ENCODE assay signal across 17 cellular contexts in genomic region chr4:78361621-78362120, GRCh38.
DNase-seq lines count a peak whose midpoint lies in the region; ATAC-seq and TF ChIP-seq lines count a peak whose summit lies in the region.
"Had no signal": no experiment of that assay in that cellular context is flagged by ENCODE, and none has a peak within 500 bp of the region (broad histone marks: within the 10 kb centered on the region; RNA-seq: fewer than 3 reads in every experiment).

No MANE protein-coding gene starts in this region.

- H3K18ac ChIP-seq in H9 (ENCODE audit: insufficient read length, low read depth, low read length) = peak overlapping the region; percentile 34

- H4K8ac ChIP-seq in H9 (replicated peaks; ENCODE audit: insufficient read length, low read depth, low read length) = no peak overlapping the region

- no peak overlapping the region for H3K4me3 Mint-ChIP-seq in H9
- H3K4me3 Mint-ChIP-seq in stimulated activated effector memory CD8-positive, alpha-beta T cell treated with anti-CD3 and anti-CD28 coated beads, Interleukin-12 subunit alpha, Interleukin-12 subunit beta, amount 100 ng/mL, for 72 hours = no peak overlapping the region

- no peak overlapping the region for H3K9ac ChIP-seq in H9 (ENCODE audit: extremely low read depth, insufficient read length, low read length)
- peak overlapping the region; percentile 26; the same call in 1 of the 2 replicates for H3K9ac ChIP-seq in iPS-20b (ENCODE audit: low read depth, low read length)

- peaks cover 50 to 55% of the 10 kb centered on the region in 2 experiments for H3K4me1 Mint-ChIP-seq in H9
- H3K4me1 Mint-ChIP-seq in stimulated activated effector memory CD8-positive, alpha-beta T cell treated with anti-CD3 and anti-CD28 coated beads, Interleukin-12 subunit alpha, Interleukin-12 subunit beta, amount 100 ng/mL, for 72 hours = no peaks in the 10 kb centered on the region

- H3K27me3 ChIP-seq in H9 (ENCODE audit: insufficient read depth, low read length) (no peaks in the 10 kb centered on the region), iPS-20b (ENCODE audit: insufficient read depth, low read length) (no peaks in the 10 kb centered on the region)

- H3K27ac ChIP-seq in H9 (ENCODE audit: insufficient read length, low read depth, low read length) (no peak overlapping the region), iPS-20b (ENCODE audit: low read length) (peak overlapping the region; percentile 31)
- H3K27ac ChIP-seq: RWPE1 had no signal

- no peak overlapping the region for H3K14ac ChIP-seq in H9 (ENCODE audit: insufficient read depth, low read length)

- H3K4me3 ChIP-seq in iPS-20b (ENCODE audit: low read length) = 0 out of 2 replicates have a peak overlapping the region, but pooled peaks have one; percentile 26

- H3K9me3 Mint-ChIP-seq in H9 = no peaks in the 10 kb centered on the region
- no peaks in the 10 kb centered on the region for H3K9me3 Mint-ChIP-seq in stimulated activated effector memory CD8-positive, alpha-beta T cell treated with anti-CD3 and anti-CD28 coated beads, Interleukin-12 subunit alpha, Interleukin-12 subunit beta, amount 100 ng/mL, for 72 hours

- H2AK5ac ChIP-seq in H9 (ENCODE audit: insufficient read length, low read length) = no peak overlapping the region

- H2BK5ac ChIP-seq in H9 (ENCODE audit: insufficient read length, low read length) = no peak overlapping the region

- H3K23me2 ChIP-seq in H9 (ENCODE audit: insufficient read length, low read depth, low read length, poor library complexity, severe bottlenecking) = no peaks in the 10 kb centered on the region

- H3K79me2 ChIP-seq in H9 (ENCODE audit: insufficient read depth, low read length) = no peaks in the 10 kb centered on the region

- H3K9me3 ChIP-seq in H9 (ENCODE audit: control insufficient read depth, low read depth, low read length) (no peaks in the 10 kb centered on the region), iPS-20b (ENCODE audit: insufficient read depth, low read depth, low read length) (no peaks in the 10 kb centered on the region)

- H3K56ac ChIP-seq in H9 (ENCODE audit: insufficient read length, low read depth, low read length) = no peak overlapping the region

- H3K36me3 ChIP-seq in iPS-20b (ENCODE audit: insufficient read depth, low read depth, low read length) = peaks cover 33% of the 10 kb centered on the region

- DNase-seq in COLO829 (ENCODE audit: low spot score) = peak; percentile 24
- no peak for DNase-seq in H9
- DNase-seq in NCI-H69 (lab: John Stamatoyannopoulos, UW) = peak; percentile 21
- DNase-seq in stimulated activated CD4-positive, alpha-beta T cell treated with anti-CD3 and anti-CD28 coated beads, Interleukin-4, amount 100 ng/mL, for 1 hour = no peak
- no peak for DNase-seq in cerebellum (ENCODE audit: low spot score)
- DNase-seq in stimulated activated effector memory CD8-positive, alpha-beta T cell treated with anti-CD3 and anti-CD28 coated beads, Interleukin-12 subunit alpha, Interleukin-12 subunit beta, amount 100 ng/mL, for 72 hours (ENCODE audit: low spot score in 2 of 2) = no peak
- DNase-seq: DMS53, GOT3, KBM-7, MV-4-11, NCI-H446 treated with DMSO at 0.1 percent for 48 hours, NCI-H526, SHP77 had no signal

- no peak overlapping the region for H2BK120ac ChIP-seq in H9 (ENCODE audit: low read depth, low read length, poor library complexity, severe bottlenecking)

- H3K27ac Mint-ChIP-seq in H9 = peak overlapping the region; percentile 2 to 79 (median 46); a peak in 6 of 7 replicates
- H3K27ac Mint-ChIP-seq in stimulated activated effector memory CD8-positive, alpha-beta T cell treated with anti-CD3 and anti-CD28 coated beads, Interleukin-12 subunit alpha, Interleukin-12 subunit beta, amount 100 ng/mL, for 72 hours = no peak overlapping the region

- peaks cover 18 to 36% (median 22%) of the 10 kb centered on the region in 3 experiments; a peak in 6 of 7 replicates for H3K36me3 Mint-ChIP-seq in H9 (ENCODE audit: insufficient read depth in 1 of 3, low read depth in 3 of 3)
- no peaks in the 10 kb centered on the region for H3K36me3 Mint-ChIP-seq in stimulated activated effector memory CD8-positive, alpha-beta T cell treated with anti-CD3 and anti-CD28 coated beads, Interleukin-12 subunit alpha, Interleukin-12 subunit beta, amount 100 ng/mL, for 72 hours

- H3K23ac ChIP-seq in H9 (ENCODE audit: insufficient read length, low read depth, low read length) = no peak overlapping the region

- H3K27me3 Mint-ChIP-seq in H9 (ENCODE audit: low read depth) = no peaks in the 10 kb centered on the region

- H3T11ph ChIP-seq in H9 (ENCODE audit: low read length) = no peak overlapping the region

- no peak overlapping the region for H2AFZ ChIP-seq in H9 (ENCODE audit: low read length)

- no peak overlapping the region for H2BK15ac ChIP-seq in H9 (ENCODE audit: low read depth, low read length)

- TF ChIP-seq CTCF in H9 (conservative IDR thresholded peaks at IDR 0.05) = no peak

- no peak overlapping the region for H4K91ac ChIP-seq in H9 (ENCODE audit: insufficient read length, low read depth, low read length)

- H2BK12ac ChIP-seq in H9 (ENCODE audit: insufficient read length, low read depth, low read length) = peak overlapping the region; percentile 72

- H3K4ac ChIP-seq in H9 (ENCODE audit: low read depth, low read length) = no peak overlapping the region

- H4K20me1 ChIP-seq in H9 (ENCODE audit: control insufficient read depth, insufficient read depth, insufficient read length) = no peaks in the 10 kb centered on the region

- H3K4me2 ChIP-seq in H9 (ENCODE audit: insufficient read depth, insufficient read length, low read length) = no peak overlapping the region

- WGBS in H9 (ENCODE audit: extremely low coverage, insufficient read length, low lambda C conversion rate) = no CpG with 5 or more reads among the region's 4 CpGs

- no peak for ATAC-seq in stimulated activated effector memory CD8-positive, alpha-beta T cell treated with anti-CD3 and anti-CD28 coated beads, Interleukin-12 subunit alpha, Interleukin-12 subunit beta, amount 100 ng/mL, for 72 hours
- ATAC-seq: HCT116, Panc1 had no signal

- no peaks in the 10 kb centered on the region for H3K79me1 ChIP-seq in H9 (ENCODE audit: insufficient read depth, low read depth, low read length, poor library complexity, severe bottlenecking)

- H2BK20ac ChIP-seq in H9 (ENCODE audit: low read depth, low read length, poor library complexity, severe bottlenecking) = no peak overlapping the region

- H3K4me1 ChIP-seq in H9 (ENCODE audit: insufficient read depth, low read length) = peaks cover 17% of the 10 kb centered on the region
- H3K4me1 ChIP-seq in iPS-20b (ENCODE audit: insufficient read depth, low read length) = peaks cover 29% of the 10 kb centered on the region

- no peak overlapping the region for H4K5ac ChIP-seq in H9 (ENCODE audit: insufficient read length, low read depth, low read length)

Comparison
In these comparisons a context has a peak if more than half of its experiments do, and no peak if none do; other contexts are left out.
1. DNase-seq: peak in COLO829 (single experiment) and NCI-H69 (single experiment); none in H9 (single experiment), stimulated activated CD4-positive, alpha-beta T cell treated with anti-CD3 and anti-CD28 coated beads, Interleukin-4, amount 100 ng/mL, for 1 hour (single experiment), cerebellum (single experiment) and stimulated activated effector memory CD8-positive, alpha-beta T cell treated with anti-CD3 and anti-CD28 coated beads, Interleukin-12 subunit alpha, Interleukin-12 subunit beta, amount 100 ng/mL, for 72 hours (0 of 2).